Comparison of ENCODE assay signal across 8 cellular contexts in genomic region chr6:157763894-157764345, GRCh38. TPM values are rescaled to one million over a fixed set of nuclear protein-coding genes. Genes with fewer than 3 reads are reported as not detected.
DNase-seq lines count a peak whose midpoint lies in the region; ATAC-seq lines count a peak whose summit lies in the region.

No MANE protein-coding gene starts in this region.

- intact Hi-C loops in left colon (cut with DNase I, micrococcal nuclease) (loop anchor here in 1 of 2 donors (10.0 kb wide), 1 partner anchor 301 kb away; no protein-coding TSS in a partner anchor), aorta (cut with DNase I) (loop anchor here (5.0 to 10.0 kb wide), 2 partner anchors 48 to 301 kb away; no protein-coding TSS in a partner anchor)

- POLR2A ChIA-PET in CD8-positive, alpha-beta memory T cell (lab: Charles Lee): no interaction called here

- H3K27me3 ChIP-seq in CD8-positive, alpha-beta memory T cell (ENCODE audit: insufficient read depth, low read length, poor library complexity, severe bottlenecking): no peaks in the 10 kb centered on the region
- H3K27me3 ChIP-seq in SJCRH30: no peaks in the 10 kb centered on the region
- no peaks in the 10 kb centered on the region for H3K27me3 ChIP-seq in aorta (ENCODE audit: control insufficient read depth in 1 of 2, insufficient read depth in 2 of 2, low read length in 1 of 2)

- H3K4me1 Mint-ChIP-seq in CD8-positive, alpha-beta memory T cell: peaks cover 44 to 61% (median 61%) of the 10 kb centered on the region in 3 donors

- H3K36me3 ChIP-seq in CD8-positive, alpha-beta memory T cell (ENCODE audit: insufficient read depth, low read length): no peaks in the 10 kb centered on the region
- no peaks in the 10 kb centered on the region for H3K36me3 ChIP-seq in SJCRH30
- H3K36me3 ChIP-seq in aorta (ENCODE audit: control insufficient read depth in 1 of 2, insufficient read depth in 2 of 2, low read length in 1 of 2): no peaks in the 10 kb centered on the region

- CTCF ChIA-PET in CD8-positive, alpha-beta memory T cell (lab: Charles Lee): interaction anchor here (1.2 to 11.4 kb wide), 5 partner anchors 8 to 308 kb away, joined by 3 to 157 read pairs (median 7); no protein-coding TSS in a partner anchor

- 36 to 39% methylated on average over 5 of the region's 5 CpGs for WGBS in aorta, 2 donors

- peak overlapping the region; percentile 47 to 90 (median 80) for H3K4me3 Mint-ChIP-seq in CD8-positive, alpha-beta memory T cell

- peaks cover 60% of the 10 kb centered on the region for H3K4me1 ChIP-seq in CD8-positive, alpha-beta memory T cell (ENCODE audit: insufficient read depth, low read length)
- H3K4me1 ChIP-seq in SJCRH30 (peaks cover 26% of the 10 kb centered on the region), aorta (ENCODE audit: control insufficient read depth in 1 of 2, insufficient read depth in 2 of 2, low read length in 2 of 2) (peaks cover 5 to 7% of the 10 kb centered on the region in 2 donors)

- peak overlapping the region; percentile 5 for H3K4me3 ChIP-seq in CD8-positive, alpha-beta memory T cell (ENCODE audit: low read length)
- H3K4me3 ChIP-seq in SJCRH30: peak overlapping the region; percentile 20
- no peak overlapping the region for H3K4me3 ChIP-seq in aorta (ENCODE audit: low read length in 2 of 2)

- no peak overlapping the region for H3K27ac ChIP-seq in CD8-positive, alpha-beta memory T cell (ENCODE audit: low read depth, low read length)
- H3K27ac ChIP-seq in SJCRH30 (no peak overlapping the region), aorta (ENCODE audit: low read depth in 1 of 2, low read length in 2 of 2) (peak overlapping the region; percentile 72 to 84)

- ATAC-seq in GM21737 (IDR thresholded peaks at IDR 0.05; ENCODE audit: unreplicated experiment): peak; percentile 7
- ATAC-seq in left colon: peak; percentile 5
- no peak for ATAC-seq in aorta (ENCODE audit: low FRiP score)

- peak overlapping the region; percentile 27 to 95 (median 90) for H3K27ac Mint-ChIP-seq in CD8-positive, alpha-beta memory T cell

- DNase-seq in CD8-positive, alpha-beta memory T cell: no peak
- DNase-seq in SJCRH30 (no peak), left colon (no peak), aorta (no peak), NCI-H2107 treated with DMSO at 0.1 percent for 48 hours (lab: John Stamatoyannopoulos, UW; ENCODE audit: unreplicated experiment) (no peak), HT-29 (ENCODE audit: low spot score) (no peak)
- no peak for DNase-seq in stimulated activated naive CD4-positive, alpha-beta T cell treated with Interleukin-2 at 50 U/mL for 16 hours (lab: John Stamatoyannopoulos, UW)

- H3K9me3 ChIP-seq in CD8-positive, alpha-beta memory T cell (ENCODE audit: low read length): no peaks in the 10 kb centered on the region
- no peaks in the 10 kb centered on the region for H3K9me3 ChIP-seq in SJCRH30 (replicated peaks)
- no peaks in the 10 kb centered on the region for H3K9me3 ChIP-seq in aorta (ENCODE audit: control insufficient read depth, low read length)

- H3K36me3 Mint-ChIP-seq in CD8-positive, alpha-beta memory T cell: peaks cover 0 to 1% (median 0%) of the 10 kb centered on the region in 3 donors

- no peaks in the 10 kb centered on the region for H3K9me3 Mint-ChIP-seq in CD8-positive, alpha-beta memory T cell

- H3K27me3 Mint-ChIP-seq in CD8-positive, alpha-beta memory T cell: peaks cover 1 to 3% of the 10 kb centered on the region in 2 donors

RNA-seq across cellular contexts. Expression of gene SNX9, which starts 59.1 kb away (rescaled TPM):
- total RNA-seq in CD8-positive, alpha-beta memory T cell: 10 to 100 TPM; 60.3 to 60.5 TPM
- 11.9 TPM for polyA plus RNA-seq in CD8-positive, alpha-beta memory T cell
- 28.0 and 29.2 TPM in 2 replicates for total RNA-seq in SJCRH30 (2014; rRNA removed; shearing (Covaris generic))
- total RNA-seq in left colon (10 to 100 TPM; 53.6 to 75.4 TPM), aorta (10 to 100 TPM; 81.5 to 95.5 TPM)
- 10 to 100 TPM; 50.6 to 82.7 TPM for polyA plus RNA-seq in aorta
- 10.6 and 11.1 TPM in 2 replicates for total RNA-seq in HT-29 (2014; rRNA removed; shearing (Covaris generic))

Comparison
In these comparisons a context has a peak if more than half of its experiments do, and no peak if none do; other contexts are left out.
1. H3K27ac ChIP-seq: peak in aorta (2 of 2); none in CD8-positive, alpha-beta memory T cell (single experiment) and SJCRH30 (single experiment).
2. H3K4me3 ChIP-seq: peak in CD8-positive, alpha-beta memory T cell (single experiment) and SJCRH30 (single experiment); none in aorta (0 of 2).